In the genomic region with DNA sequence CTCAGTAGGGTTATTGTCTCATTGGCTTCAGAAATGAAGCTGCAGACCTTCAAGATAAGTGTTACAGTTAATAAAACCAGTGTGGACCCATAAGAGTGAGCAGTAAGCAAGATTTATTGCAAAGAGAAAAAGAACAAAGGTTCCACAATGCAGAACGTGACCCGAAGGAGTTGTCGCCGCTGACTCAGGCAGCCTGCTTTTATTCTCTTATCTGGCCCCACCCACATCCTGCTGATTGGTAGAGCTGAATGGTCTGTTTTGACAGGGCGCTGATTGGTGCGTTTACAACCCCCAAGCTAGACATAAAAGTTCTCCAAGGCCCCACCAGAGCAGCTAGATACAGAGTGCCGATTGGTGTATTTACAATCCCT, we compare ENCODE assay signal across 10 cellular contexts. TPM values are rescaled to one million over a fixed set of nuclear protein-coding genes. Genes with fewer than 3 reads are reported as not detected.
A peak's percentile ranks its signal among the peaks of the same experiment; 100 is the strongest.
DNase-seq lines count a peak whose midpoint lies in the region; ATAC-seq, FAIRE-seq and TF ChIP-seq lines count a peak whose summit lies in the region.
"Not testable (repeated sequence)": the region's sequence is repeated elsewhere in the genome, so short reads cannot be mapped to it uniquely, and the experiment has no call there.
"Had no signal": no experiment of that assay in that cellular context is flagged by ENCODE, and none has a peak within 500 bp of the region (broad histone marks: within the 10 kb centered on the region; RNA-seq: fewer than 3 reads in every experiment).

No MANE protein-coding gene starts in this region.

- FAIRE-seq in A549 (lab: Jason Lieb, UNC), result not testable (repeated sequence)

- H3K9me3 ChIP-seq in A549, result not testable (repeated sequence)

- not testable (repeated sequence) for TF ChIP-seq POLR2A in A549 (IDR thresholded peaks at IDR 0.05; ENCODE audit: low read length)

- POLR2A ChIA-PET in A549 (lab: Yijun Ruan, JAX), result not testable (repeated sequence)
- POLR2A ChIA-PET in activated CD8-positive, alpha-beta T cell treated with anti-CD3 and anti-CD28 coated beads for 36 hours (lab: Charles Lee), result interaction anchor here (1.0 to 34.4 kb wide), 4 partner anchors 20 to 80 kb away, joined by 3 to 888 read pairs (median 3); partner anchors contain the start of gene IRF4

- H3K4me1 Mint-ChIP-seq in activated CD8-positive, alpha-beta T cell treated with anti-CD3 and anti-CD28 coated beads for 36 hours (ENCODE audit: low read depth), result peaks cover 39% of the 10 kb centered on the region
- H3K4me1 Mint-ChIP-seq in activated naive CD4-positive, alpha-beta T cell treated with anti-CD3 and anti-CD28 coated beads, Interleukin-2, amount 50 U/mL, for 24 hours, result peaks cover 38% of the 10 kb centered on the region
- H3K4me1 Mint-ChIP-seq in chondrocyte (ENCODE audit: low read depth), result peaks cover 17% of the 10 kb centered on the region
- H3K4me1 Mint-ChIP-seq in immature natural killer cell, result peaks cover 32 to 37% of the 10 kb centered on the region in 2 donors
- H3K4me1 Mint-ChIP-seq in natural killer cell treated with Interleukin-12 subunit alpha and Interleukin-12 subunit beta and Interleukin-15 and Interleukin-18, amount 100 ng/mL, for 72 hours (ENCODE audit: low read depth in 2 of 2), result peaks cover 30 to 31% of the 10 kb centered on the region in 2 donors

- not testable (repeated sequence) for DNase-seq in A549 (ENCODE audit: low read depth in 1 of 2, low spot score in 1 of 2); activated CD8-positive, alpha-beta T cell treated with anti-CD3 and anti-CD28 coated beads for 36 hours; chondrocyte (ENCODE audit: low spot score); immature natural killer cell; natural killer cell treated with Interleukin-12 subunit alpha and Interleukin-12 subunit beta and Interleukin-15 and Interleukin-18, amount 100 ng/mL, for 72 hours (ENCODE audit: low spot score)
- DNase-seq in activated CD4-positive, alpha-beta T cell treated with anti-CD3 and anti-CD28 coated beads for 48 hours, result peak; percentile 53

- not testable (repeated sequence) for H3K9me3 Mint-ChIP-seq in activated CD8-positive, alpha-beta T cell treated with anti-CD3 and anti-CD28 coated beads for 36 hours; activated naive CD4-positive, alpha-beta T cell treated with anti-CD3 and anti-CD28 coated beads, Interleukin-2, amount 50 U/mL, for 24 hours; chondrocyte (ENCODE audit: low read depth); immature natural killer cell; natural killer cell treated with Interleukin-12 subunit alpha and Interleukin-12 subunit beta and Interleukin-15 and Interleukin-18, amount 100 ng/mL, for 72 hours

- not testable (repeated sequence) for TF ChIP-seq RAD21 in A549 (conservative IDR thresholded peaks at IDR 0.05 in 1 of 2, IDR thresholded peaks at IDR 0.05 in 1 of 2)

- 83% methylated on average over 7 of the region's 7 CpGs for WGBS in A549 (ENCODE audit: missing lambda C conversion rate)

- ATAC-seq in A549; activated CD8-positive, alpha-beta T cell treated with anti-CD3 and anti-CD28 coated beads for 36 hours; natural killer cell treated with Interleukin-12 subunit alpha and Interleukin-12 subunit beta and Interleukin-15 and Interleukin-18, amount 100 ng/mL, for 72 hours: not testable (repeated sequence)

- not testable (repeated sequence) for H3K36me3 Mint-ChIP-seq in activated CD8-positive, alpha-beta T cell treated with anti-CD3 and anti-CD28 coated beads for 36 hours (ENCODE audit: low read depth); activated naive CD4-positive, alpha-beta T cell treated with anti-CD3 and anti-CD28 coated beads, Interleukin-2, amount 50 U/mL, for 24 hours; chondrocyte (ENCODE audit: low read depth); immature natural killer cell; natural killer cell treated with Interleukin-12 subunit alpha and Interleukin-12 subunit beta and Interleukin-15 and Interleukin-18, amount 100 ng/mL, for 72 hours

- TF ChIP-seq EP300 in A549 (IDR thresholded peaks at IDR 0.05), result not testable (repeated sequence)

- H3K4me2 ChIP-seq in A549, result not testable (repeated sequence)

- not testable (repeated sequence) for H3K27me3 Mint-ChIP-seq in activated CD8-positive, alpha-beta T cell treated with anti-CD3 and anti-CD28 coated beads for 36 hours; activated naive CD4-positive, alpha-beta T cell treated with anti-CD3 and anti-CD28 coated beads, Interleukin-2, amount 50 U/mL, for 24 hours; chondrocyte (ENCODE audit: low read depth); immature natural killer cell (ENCODE audit: low read depth in 3 of 3); natural killer cell treated with Interleukin-12 subunit alpha and Interleukin-12 subunit beta and Interleukin-15 and Interleukin-18, amount 100 ng/mL, for 72 hours

- H3K27ac Mint-ChIP-seq in activated CD8-positive, alpha-beta T cell treated with anti-CD3 and anti-CD28 coated beads for 36 hours, result peak overlapping the region; percentile 57
- peak overlapping the region; percentile 68 for H3K27ac Mint-ChIP-seq in activated naive CD4-positive, alpha-beta T cell treated with anti-CD3 and anti-CD28 coated beads, Interleukin-2, amount 50 U/mL, for 24 hours
- H3K27ac Mint-ChIP-seq in chondrocyte (ENCODE audit: unreplicated experiment), result peak overlapping the region; percentile 66
- H3K27ac Mint-ChIP-seq in immature natural killer cell, result peak overlapping the region in 3 of 6 donors; percentile 40 to 73 (median 67)
- peak overlapping the region; percentile 54 to 74 for H3K27ac Mint-ChIP-seq in natural killer cell treated with Interleukin-12 subunit alpha and Interleukin-12 subunit beta and Interleukin-15 and Interleukin-18, amount 100 ng/mL, for 72 hours

- H3K4me3 ChIP-seq in A549, result not testable (repeated sequence)

- CTCF ChIA-PET in A549 (lab: Yijun Ruan, JAX), result interaction anchor here (0.9 to 1.3 kb wide), 2 partner anchors 14 to 237 kb away, joined by 4 read pairs; no protein-coding TSS in a partner anchor
- CTCF ChIA-PET in activated CD8-positive, alpha-beta T cell treated with anti-CD3 and anti-CD28 coated beads for 36 hours (lab: Charles Lee), result interaction anchor here (1.2 to 1.8 kb wide), 2 partner anchors 9 to 13 kb away, joined by 5 to 7 read pairs; no protein-coding TSS in a partner anchor

- H3K4me3 Mint-ChIP-seq in activated CD8-positive, alpha-beta T cell treated with anti-CD3 and anti-CD28 coated beads for 36 hours; activated naive CD4-positive, alpha-beta T cell treated with anti-CD3 and anti-CD28 coated beads, Interleukin-2, amount 50 U/mL, for 24 hours; chondrocyte (ENCODE audit: unreplicated experiment): not testable (repeated sequence)
- H3K4me3 Mint-ChIP-seq in immature natural killer cell, result peak overlapping the region in 3 of 5 donors; percentile 21 to 31 (median 27)
- peak overlapping the region; percentile 65 for H3K4me3 Mint-ChIP-seq in natural killer cell treated with Interleukin-12 subunit alpha and Interleukin-12 subunit beta and Interleukin-15 and Interleukin-18, amount 100 ng/mL, for 72 hours

- peak overlapping the region; percentile 50 to 67; a peak in 5 of 6 replicates for H3K27ac ChIP-seq in A549

- H3K4me1 ChIP-seq in A549, result peaks cover 19% of the 10 kb centered on the region

- intact Hi-C loops in activated CD8-positive, alpha-beta T cell treated with anti-CD3 and anti-CD28 coated beads for 36 hours (cut with micrococcal nuclease), result not testable (repeated sequence)

- TF ChIP-seq CTCF in A549 (IDR thresholded peaks at IDR 0.05); activated CD8-positive, alpha-beta T cell treated with anti-CD3 and anti-CD28 coated beads for 36 hours (IDR thresholded peaks at IDR 0.05); chondrocyte (IDR thresholded peaks at IDR 0.05): not testable (repeated sequence)

RNA-seq across cellular contexts. Expression of gene IRF4, which starts 33.9 kb away (rescaled TPM):
- polyA plus RNA-seq in A549 (2011; rRNA removed) (0.03 and 0.07 TPM in 2 replicates), A549 (2017; fragmentation: RNase III; extraction: RNeasy Plus Mini Kit Qiagen cat#74134 plus additional on column Dnase treatment) (0.03 TPM in 2 of 3 replicates, not detected in the other), immature natural killer cell (under 1 TPM; 0.41 to 0.98 (median 0.51) TPM)
- polyA plus RNA-seq in A549 (2012; cell fraction: cytosol; rRNA removed), result 0.01 TPM in 1 of 2 replicates, not detected in the other
- 0.02 TPM in 2 replicates for polyA plus RNA-seq in A549 (2012; cell fraction: nucleus; rRNA removed)
- polyA minus RNA-seq in A549 (2011; rRNA and poly(A)+ RNA removed), result 0.05 and 0.21 TPM in 2 replicates
- 100 to 1,000 TPM; 409 to 439 TPM for total RNA-seq in activated CD8-positive, alpha-beta T cell treated with anti-CD3 and anti-CD28 coated beads for 36 hours
- 0.05 TPM in 1 of 3 replicates, not detected in the others for total RNA-seq in chondrocyte
- total RNA-seq in natural killer cell treated with Interleukin-12 subunit alpha and Interleukin-12 subunit beta and Interleukin-15 and Interleukin-18, amount 100 ng/mL, for 72 hours, result 100 to 1,000 TPM; 112 to 388 TPM
- total RNA-seq: GM23248, HT-29 had no signal
- polyA plus RNA-seq: AG04450 had no signal

Comparison
In these comparisons a context has a peak if more than half of its experiments do, and no peak if none do; other contexts are left out.
1. RNA of gene IRF4, which starts 33.9 kb away (total RNA-seq): 409 to 439 TPM in activated CD8-positive, alpha-beta T cell treated with anti-CD3 and anti-CD28 coated beads for 36 hours and 112 to 388 TPM in natural killer cell treated with Interleukin-12 subunit alpha and Interleukin-12 subunit beta and Interleukin-15 and Interleukin-18, amount 100 ng/mL, for 72 hours; 0.05 TPM in chondrocyte; every median in the first group is over 100 times any median in the second.